1 cellular context compared by ENCODE assay signal in genomic region chr1:53899206-53899628, GRCh38.
TF ChIP-seq lines count a peak whose summit lies in the region.

No MANE protein-coding gene starts in this region.

TF ChIP-seq in HepG2, 621 proteins besides CTCF, POLR2A, EP300 and RAD21 (continued from another document and continues in another):
- TF ChIP-seq ZNF574 (CRISPR knock-in tag; IDR thresholded peaks at IDR 0.05) = 0 out of 2 replicates have a peak, but pooled peaks have one; percentile 8
- no peak for TF ChIP-seq ZNF329 (CRISPR knock-in tag; IDR thresholded peaks at IDR 0.05; ENCODE audit: low read depth)
- no peak for TF ChIP-seq SP140L (CRISPR knock-in tag; IDR thresholded peaks at IDR 0.05; ENCODE audit: borderline replicate concordance)
- TF ChIP-seq SSRP1 (CRISPR knock-in tag; IDR thresholded peaks at IDR 0.05) = no peak
- no peak for TF ChIP-seq MZF1 (CRISPR knock-in tag; IDR thresholded peaks at IDR 0.05; ENCODE audit: borderline replicate concordance)
- TF ChIP-seq ISX (CRISPR knock-in tag; conservative IDR thresholded peaks at IDR 0.05) = no peak
- no peak for TF ChIP-seq ZMYM2 (CRISPR knock-in tag; IDR thresholded peaks at IDR 0.05)
- peak; percentile 67; the same call in 1 of the 2 replicates for TF ChIP-seq ZNF710 (CRISPR knock-in tag; IDR thresholded peaks at IDR 0.05; ENCODE audit: borderline replicate concordance)
- TF ChIP-seq JUNB (CRISPR knock-in tag; IDR thresholded peaks at IDR 0.05; ENCODE audit: borderline replicate concordance) = no peak
- no peak for TF ChIP-seq GABPA (IDR thresholded peaks at IDR 0.05; ENCODE audit: low read depth, low read length)
- TF ChIP-seq GABPA (CRISPR knock-in tag; IDR thresholded peaks at IDR 0.05; ENCODE audit: low read depth) = no peak
- no peak for TF ChIP-seq ZBTB38 (CRISPR knock-in tag; IDR thresholded peaks at IDR 0.05)
- no peak for TF ChIP-seq ZSCAN5A (CRISPR knock-in tag; IDR thresholded peaks at IDR 0.05; ENCODE audit: borderline replicate concordance)
- no peak for TF ChIP-seq ZNF296 (CRISPR knock-in tag; conservative IDR thresholded peaks at IDR 0.05)
- TF ChIP-seq RFX1 (IDR thresholded peaks at IDR 0.05) = no peak
- no peak for TF ChIP-seq GMEB1 (CRISPR knock-in tag; IDR thresholded peaks at IDR 0.05; ENCODE audit: borderline replicate concordance)
- no peak; the same call in 1 of the 2 replicates for TF ChIP-seq MAX (IDR thresholded peaks at IDR 0.05)
- peak; percentile 85 for TF ChIP-seq NFIC (IDR thresholded peaks at IDR 0.05; ENCODE audit: low read length)
- TF ChIP-seq MAFF (IDR thresholded peaks at IDR 0.05; ENCODE audit: low read depth, low read length) = no peak
- TF ChIP-seq MYNN (CRISPR knock-in tag; IDR thresholded peaks at IDR 0.05; ENCODE audit: low read depth) = no peak
- no peak for TF ChIP-seq ZNF383 (CRISPR knock-in tag; IDR thresholded peaks at IDR 0.05; ENCODE audit: borderline replicate concordance)
- TF ChIP-seq ZNF44 (CRISPR knock-in tag; IDR thresholded peaks at IDR 0.05) = no peak
- peak; percentile 95 for TF ChIP-seq PPARG (CRISPR knock-in tag; conservative IDR thresholded peaks at IDR 0.05)
- no peak for TF ChIP-seq ZNF776 (CRISPR knock-in tag; IDR thresholded peaks at IDR 0.05)
- TF ChIP-seq MEIS1 (CRISPR knock-in tag; IDR thresholded peaks at IDR 0.05; ENCODE audit: borderline replicate concordance) = no peak
- no peak for TF ChIP-seq ZKSCAN5 (CRISPR knock-in tag; IDR thresholded peaks at IDR 0.05)
- TF ChIP-seq PATZ1 (CRISPR knock-in tag; IDR thresholded peaks at IDR 0.05) = peak; percentile 70; the same call in 1 of the 2 replicates
- no peak for TF ChIP-seq CEBPG (CRISPR knock-in tag; IDR thresholded peaks at IDR 0.05)
- no peak for TF ChIP-seq DDIT3 (CRISPR knock-in tag; IDR thresholded peaks at IDR 0.05)
- TF ChIP-seq YY1 (IDR thresholded peaks at IDR 0.05; ENCODE audit: insufficient read depth, insufficient replicate concordance, low read depth, low read length) = no peak
- TF ChIP-seq FOSL2 (CRISPR knock-in tag; IDR thresholded peaks at IDR 0.05) = no peak
- TF ChIP-seq TGIF2 (CRISPR knock-in tag; IDR thresholded peaks at IDR 0.05) = no peak
- TF ChIP-seq ZNF678 (CRISPR knock-in tag; IDR thresholded peaks at IDR 0.05) = no peak
- no peak for TF ChIP-seq KIAA2018 (CRISPR knock-in tag; IDR thresholded peaks at IDR 0.05; ENCODE audit: borderline replicate concordance)
- TF ChIP-seq KAT8 (CRISPR knock-in tag; IDR thresholded peaks at IDR 0.05) = 0 out of 2 replicates have a peak, but pooled peaks have one; percentile 18
- no peak for TF ChIP-seq ZNF749 (CRISPR knock-in tag; IDR thresholded peaks at IDR 0.05; ENCODE audit: borderline replicate concordance)
- peak; percentile 92 for TF ChIP-seq ZNF205 (CRISPR knock-in tag; IDR thresholded peaks at IDR 0.05)
- TF ChIP-seq ZFP82 (CRISPR knock-in tag; IDR thresholded peaks at IDR 0.05; ENCODE audit: borderline replicate concordance) = no peak
- TF ChIP-seq GTF2F1 (IDR thresholded peaks at IDR 0.05; ENCODE audit: low read length) = no peak
- no peak for TF ChIP-seq REL (CRISPR knock-in tag; conservative IDR thresholded peaks at IDR 0.05)
- peak; percentile 42; the same call in 1 of the 2 replicates for TF ChIP-seq HMG20A (CRISPR knock-in tag; IDR thresholded peaks at IDR 0.05; ENCODE audit: borderline replicate concordance)
- TF ChIP-seq NKX3-1 (CRISPR knock-in tag; IDR thresholded peaks at IDR 0.05) = no peak
- no peak for TF ChIP-seq CSRNP2 (CRISPR knock-in tag; conservative IDR thresholded peaks at IDR 0.05; ENCODE audit: low read depth)
